23 cellular contexts compared by ENCODE assay signal in the genomic region with DNA sequence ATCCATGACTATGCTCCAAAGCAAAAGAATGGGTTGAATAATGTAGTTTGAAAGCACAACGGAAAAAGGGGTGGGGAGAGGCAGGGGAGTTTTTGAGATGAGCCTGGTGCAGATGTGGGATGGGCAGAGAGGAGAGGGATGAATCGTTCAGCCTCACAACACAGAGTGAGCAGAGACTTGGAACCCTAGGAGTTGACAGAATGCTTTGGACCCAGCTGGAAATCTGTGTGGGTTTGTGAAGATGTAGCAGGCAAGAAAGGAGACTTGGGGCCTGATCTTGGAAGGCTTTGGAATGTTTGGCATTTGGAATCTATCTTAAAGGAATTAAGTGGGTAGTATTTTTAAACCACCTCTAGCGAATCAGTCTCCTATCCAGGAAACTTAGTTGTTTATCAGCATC.
"Had no signal": no experiment of that assay in that cellular context is flagged by ENCODE, and none has a peak within 500 bp of the region (broad histone marks: within the 10 kb centered on the region; RNA-seq: fewer than 3 reads in every experiment).

No MANE protein-coding gene starts in this region.

- H3K4me1 ChIP-seq: left ventricle myocardium inferior, testis, upper lobe of left lung had no signal

- H3K36me3 ChIP-seq: cardiac muscle cell, left ventricle myocardium inferior, upper lobe of left lung had no signal

- H3K9me3 ChIP-seq: left ventricle myocardium inferior, testis, upper lobe of left lung had no signal

- H3K27ac ChIP-seq: cardiac muscle cell, left ventricle myocardium inferior, testis, upper lobe of left lung had no signal

- ATAC-seq: activated T-cell treated with anti-CD3 and anti-CD28 coated beads, Interleukin-2, amount 50 U/mL, for 72 hours; sciatic nerve; stimulated activated naive B cell treated with anti-CD40 and anti-IgM and Interleukin-4, amounts not matched to agents 10 μg/mL and 1 μg/mL and 100 μg/mL, for 72 hours had no signal

- H3K27me3 ChIP-seq: cardiac muscle cell, testis, upper lobe of left lung had no signal

- DNase-seq: activated CD4-positive, alpha-beta memory T cell treated with anti-CD3 and anti-CD28 coated beads, Interleukin-2, amount 10 ng/mL, durations not matched to agents 7 days and 5 days; activated CD4-positive, alpha-beta T cell treated with anti-CD3 and anti-CD28 coated beads for 4 hours; activated CD4-positive, CD25-positive, alpha-beta regulatory T cell; activated effector memory CD4-positive, alpha-beta T cell treated with Interleukin-2 at 50 U/mL for 16 hours; activated naive CD4-positive, alpha-beta T cell treated with anti-CD3 and anti-CD28 coated beads for 36 hours; activated naive CD8-positive, alpha-beta T cell treated with anti-CD3 and anti-CD28 coated beads, Interleukin-2, amount 10 ng/mL, durations not matched to agents 7 days and 5 days; activated T-cell treated with anti-CD3 and anti-CD28 coated beads, Interleukin-2, amount 50 U/mL, for 72 hours; amniotic stem cell; effector CD4-positive, alpha-beta T cell; foreskin melanocyte; left ventricle myocardium inferior; mammary epithelial cell; nephron progenitor cell; nucleus accumbens; stimulated activated CD4-positive, alpha-beta T cell treated with anti-CD3 and anti-CD28 coated beads, Interleukin-2, amount 100 ng/mL, for 48 hours; stimulated activated CD8-positive, alpha-beta memory T cell treated with anti-CD3 and anti-CD28 coated beads, Interleukin-4, amount 100 ng/mL, for 48 hours; stimulated activated naive B cell treated with anti-CD40 and anti-IgM and Interleukin-4, amounts not matched to agents 10 μg/mL and 1 μg/mL and 100 μg/mL, for 72 hours; T-helper 1 cell; T-helper 9 cell; testis; upper lobe of left lung had no signal

- H3K4me3 ChIP-seq: cardiac muscle cell, left ventricle myocardium inferior, testis, upper lobe of left lung had no signal
